Comparison of ENCODE assay signal across 20 cellular contexts in the genomic region with DNA sequence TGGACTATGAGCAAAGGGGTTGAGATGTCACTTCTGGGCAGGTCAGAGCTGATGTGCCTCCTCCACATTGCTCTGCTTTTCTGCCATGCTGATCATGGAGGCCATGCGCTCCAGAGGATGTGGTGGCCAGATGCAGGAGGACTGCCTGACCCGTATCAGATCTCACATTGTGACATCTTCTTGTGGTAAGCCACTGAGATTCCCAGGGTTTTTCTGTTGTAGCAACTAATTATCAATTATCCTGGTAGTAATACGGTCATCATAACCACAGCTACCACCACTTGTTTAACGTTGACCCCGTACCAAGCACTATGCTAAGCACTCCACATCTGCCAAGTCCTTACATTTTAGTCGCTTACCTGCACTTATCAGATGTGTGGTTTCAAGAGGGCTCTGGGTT.
"Had no signal": no experiment of that assay in that cellular context is flagged by ENCODE, and none has a peak within 500 bp of the region (broad histone marks: within the 10 kb centered on the region; RNA-seq: fewer than 3 reads in every experiment).

No MANE protein-coding gene starts in this region.

- H3K4me1 Mint-ChIP-seq: activated CD4-positive, alpha-beta T cell treated with anti-CD3 and anti-CD28 coated beads, Interleukin-2, amount 10 ng/mL, durations not matched to agents 24 days and 14 days had no signal

- H3K9me3 Mint-ChIP-seq: activated CD4-positive, alpha-beta T cell treated with anti-CD3 and anti-CD28 coated beads, Interleukin-2, amount 10 ng/mL, durations not matched to agents 24 days and 14 days; activated T-cell treated with anti-CD3 and anti-CD28 coated beads, Interleukin-2, amount 50 U/mL, for 72 hours; nephron progenitor cell had no signal

- H3K36me3 ChIP-seq: ascending aorta, prostate gland, suprapubic skin, upper lobe of left lung had no signal

- H3K27ac ChIP-seq: ascending aorta, epithelial cell of prostate, prostate gland, suprapubic skin, upper lobe of left lung had no signal

- FAIRE-seq: bronchial epithelial cell, small intestine had no signal

- H3K27ac Mint-ChIP-seq: activated CD4-positive, alpha-beta T cell treated with anti-CD3 and anti-CD28 coated beads, Interleukin-2, amount 10 ng/mL, durations not matched to agents 24 days and 14 days; activated CD8-positive, alpha-beta T cell treated with anti-CD3 and anti-CD28 coated beads, Interleukin-2, amount 10 ng/mL, durations not matched to agents 7 days and 5 days; activated T-cell treated with anti-CD3 and anti-CD28 coated beads, Interleukin-2, amount 50 U/mL, for 72 hours; nephron progenitor cell had no signal

- H3K9me3 ChIP-seq: ascending aorta, prostate gland, suprapubic skin, upper lobe of left lung had no signal

- H3K4me3 Mint-ChIP-seq: activated CD4-positive, alpha-beta T cell treated with anti-CD3 and anti-CD28 coated beads, Interleukin-2, amount 10 ng/mL, durations not matched to agents 24 days and 14 days; activated CD8-positive, alpha-beta T cell treated with anti-CD3 and anti-CD28 coated beads, Interleukin-2, amount 10 ng/mL, durations not matched to agents 7 days and 5 days; activated T-cell treated with anti-CD3 and anti-CD28 coated beads, Interleukin-2, amount 50 U/mL, for 72 hours; nephron progenitor cell had no signal

- H3K4me3 ChIP-seq: ascending aorta, prostate gland, suprapubic skin, upper lobe of left lung had no signal

- DNase-seq: activated CD4-positive, alpha-beta T cell treated with anti-CD3 and anti-CD28 coated beads, Interleukin-2, amount 10 ng/mL, durations not matched to agents 24 days and 14 days; activated CD4-positive, CD25-positive, alpha-beta regulatory T cell; activated CD8-positive, alpha-beta memory T cell treated with anti-CD3 and anti-CD28 coated beads, Interleukin-2, amount 50 U/mL, for 4 hours; activated CD8-positive, alpha-beta T cell treated with anti-CD3 and anti-CD28 coated beads, Interleukin-2, amount 10 ng/mL, durations not matched to agents 7 days and 5 days; activated T-cell treated with anti-CD3 and anti-CD28 coated beads, Interleukin-2, amount 50 U/mL, for 72 hours; kidney glomerular epithelial cell; left ventricle myocardium superior; nephron progenitor cell; right cardiac atrium; small intestine; stimulated activated CD4-positive, alpha-beta T cell treated with anti-CD3 and anti-CD28 coated beads, Interleukin-4, amount 100 ng/mL, for 4 hours; stimulated activated CD8-positive, alpha-beta memory T cell treated with anti-CD3 and anti-CD28 coated beads, Interleukin-4, amount 100 ng/mL, for 48 hours; stimulated activated naive CD8-positive, alpha-beta T cell treated with anti-CD3 and anti-CD28 coated beads, Interleukin-15, Interleukin-2, amounts not matched to agents 100 U/mL and 50 U/mL, for 24 hours; T-helper 1 cell; upper lobe of left lung had no signal

- H3K27me3 ChIP-seq: ascending aorta, suprapubic skin, upper lobe of left lung had no signal

- H3K4me1 ChIP-seq: ascending aorta, prostate gland, suprapubic skin had no signal
